8 cellular contexts compared by ENCODE assay signal in genomic region chr16:1413684-1414531, GRCh38. TPM values are rescaled to one million over a fixed set of nuclear protein-coding genes. Genes with fewer than 3 reads are reported as not detected.
DNase-seq lines count a peak whose midpoint lies in the region; ATAC-seq and TF ChIP-seq lines count a peak whose summit lies in the region.

No MANE protein-coding gene starts in this region.

- peak; percentile 39 for ATAC-seq in HG03521 (IDR thresholded peaks at IDR 0.05; ENCODE audit: unreplicated experiment)
- ATAC-seq in RWPE2 (ENCODE audit: low read depth): peak; percentile 65
- ATAC-seq in Right ventricle myocardium superior (ENCODE audit: poor library complexity): peak; percentile 38
- peak; percentile 55 to 71 (median 66) for ATAC-seq in psoas muscle

- H3K4me3 ChIP-seq in RWPE2 (ENCODE audit: severe bottlenecking) (peak overlapping the region; percentile 100), psoas muscle (peak overlapping the region; percentile 92)

- H3K27me3 ChIP-seq in RWPE2 (ENCODE audit: insufficient read depth, poor library complexity, severe bottlenecking) (no peaks in the 10 kb centered on the region), psoas muscle (ENCODE audit: insufficient read depth in 3 of 3, low read length in 2 of 3) (no peaks in the 10 kb centered on the region)

- H3K36me3 Mint-ChIP-seq in activated naive CD4-positive, alpha-beta T cell treated with anti-CD3 and anti-CD28 coated beads for 36 hours (ENCODE audit: low read depth): peaks cover 3% of the 10 kb centered on the region

- H3K4me1 ChIP-seq in RWPE2 (ENCODE audit: insufficient read depth, poor library complexity, severe bottlenecking): no peaks in the 10 kb centered on the region
- peaks cover 12% of the 10 kb centered on the region for H3K4me1 ChIP-seq in psoas muscle

- H3K27ac Mint-ChIP-seq in activated naive CD4-positive, alpha-beta T cell treated with anti-CD3 and anti-CD28 coated beads for 36 hours: peak overlapping the region; percentile 86

- no peaks in the 10 kb centered on the region for H3K9me3 ChIP-seq in RWPE2 (ENCODE audit: severe bottlenecking)
- H3K9me3 ChIP-seq in psoas muscle: no peaks in the 10 kb centered on the region

- TF ChIP-seq CTCF in RWPE2 (IDR thresholded peaks at IDR 0.05; ENCODE audit: poor library complexity, severe bottlenecking) (peak; percentile 75), psoas muscle (IDR thresholded peaks at IDR 0.05) (peak; percentile 58)

- intact Hi-C loops in activated naive CD4-positive, alpha-beta T cell treated with anti-CD3 and anti-CD28 coated beads for 36 hours (cut with micrococcal nuclease): loop anchor here (1.0 to 5.0 kb wide), 3 partner anchors 7 to 51 kb away; no protein-coding TSS in a partner anchor
- intact Hi-C loops in Right ventricle myocardium superior (cut with DNase I) (no loop called here), psoas muscle (cut with DNase I) (loop anchor here in 1 of 2 donors (5.0 kb wide), 1 partner anchor 37 kb away; no protein-coding TSS in a partner anchor)

- 3 to 4% (median 3%) methylated on average over 73 to 85 of the region's 85 CpGs for WGBS in psoas muscle, 3 donors

- peak overlapping the region; percentile 84 for H3K4me3 Mint-ChIP-seq in activated naive CD4-positive, alpha-beta T cell treated with anti-CD3 and anti-CD28 coated beads for 36 hours

- peak; percentile 17 to 40 for DNase-seq in NCI-H2081 (lab: John Stamatoyannopoulos, UW)
- no peak for DNase-seq in NCI-H2081 treated with DMSO at 0.1 percent for 48 hours (lab: John Stamatoyannopoulos, UW)
- DNase-seq in RWPE2 (ENCODE audit: low spot score): peak; percentile 74
- peak; percentile 79 for DNase-seq in activated naive CD4-positive, alpha-beta T cell treated with anti-CD3 and anti-CD28 coated beads for 36 hours
- peak; percentile 75 for DNase-seq in Right ventricle myocardium superior
- DNase-seq in psoas muscle: peak; percentile 60 to 77
- no peak for DNase-seq in amniotic stem cell (lab: John Stamatoyannopoulos, UW)

- no peaks in the 10 kb centered on the region for H3K27me3 Mint-ChIP-seq in activated naive CD4-positive, alpha-beta T cell treated with anti-CD3 and anti-CD28 coated beads for 36 hours (ENCODE audit: low read depth)

- H3K27ac ChIP-seq in RWPE2 (ENCODE audit: poor library complexity, severe bottlenecking): peak overlapping the region; percentile 55
- peak overlapping the region; percentile 80 for H3K27ac ChIP-seq in psoas muscle

- CTCF ChIA-PET in activated naive CD4-positive, alpha-beta T cell treated with anti-CD3 and anti-CD28 coated beads for 36 hours (lab: Charles Lee): interaction anchor here (1.1 kb wide), 1 partner anchor 113 kb away, joined by 3 read pairs; no protein-coding TSS in a partner anchor

- no peaks in the 10 kb centered on the region for H3K36me3 ChIP-seq in RWPE2 (ENCODE audit: low read depth)
- H3K36me3 ChIP-seq in psoas muscle (ENCODE audit: insufficient read depth in 1 of 2, low read depth in 1 of 2): peaks cover 0 to 12% of the 10 kb centered on the region in 2 donors

- H3K4me1 Mint-ChIP-seq in activated naive CD4-positive, alpha-beta T cell treated with anti-CD3 and anti-CD28 coated beads for 36 hours (ENCODE audit: low read depth): peaks cover 33% of the 10 kb centered on the region

- H3K9me3 Mint-ChIP-seq in activated naive CD4-positive, alpha-beta T cell treated with anti-CD3 and anti-CD28 coated beads for 36 hours: no peaks in the 10 kb centered on the region

RNA-seq across cellular contexts. Expression of gene UNKL, which starts 0.6 kb away (rescaled TPM):
- 10 to 100 TPM; 35.9 to 38.4 TPM for total RNA-seq in activated naive CD4-positive, alpha-beta T cell treated with anti-CD3 and anti-CD28 coated beads for 36 hours
- total RNA-seq in Right ventricle myocardium superior (13.6 TPM), psoas muscle (10 to 100 TPM; 21.9 to 41.0 (median 34.2) TPM)
- 10 to 100 TPM; 17.3 to 58.7 (median 19.2) TPM for polyA plus RNA-seq in psoas muscle

RNA-seq across cellular contexts. Expression of gene UQCC4, which starts 6.6 kb away (rescaled TPM):
- 10 to 100 TPM; 11.2 to 12.2 TPM for total RNA-seq in activated naive CD4-positive, alpha-beta T cell treated with anti-CD3 and anti-CD28 coated beads for 36 hours
- total RNA-seq in Right ventricle myocardium superior (14.7 TPM), psoas muscle (10 to 100 TPM; 11.7 to 22.8 (median 19.4) TPM)
- 10 to 100 TPM; 27.1 to 66.5 (median 63.7) TPM for polyA plus RNA-seq in psoas muscle

RNA-seq across cellular contexts. Expression of gene PERCC1, which starts 17.0 kb away (rescaled TPM):
- total RNA-seq in activated naive CD4-positive, alpha-beta T cell treated with anti-CD3 and anti-CD28 coated beads for 36 hours: under 1 TPM in 1 of 2 experiments, not detected in 1; 0.31 TPM
- total RNA-seq in Right ventricle myocardium superior (0.32 TPM), psoas muscle (not detected)
- under 1 TPM in 1 of 3 donors, not detected in 2; 0.08 TPM for polyA plus RNA-seq in psoas muscle

RNA-seq across cellular contexts. Expression of gene CCDC154, which starts 30.4 kb away (rescaled TPM):
- 1 to 10 TPM in 1 of 2 experiments, under 1 TPM in 1; 0.74 to 1.8 TPM for total RNA-seq in activated naive CD4-positive, alpha-beta T cell treated with anti-CD3 and anti-CD28 coated beads for 36 hours
- total RNA-seq in Right ventricle myocardium superior (0.81 TPM), psoas muscle (1 to 10 TPM in 1 of 4 donors, under 1 TPM in 3; 0.27 to 1.5 (median 0.55) TPM)
- polyA plus RNA-seq in psoas muscle: under 1 TPM in 2 of 3 donors, not detected in 1; 0.21 to 0.38 TPM

Comparison
In these comparisons a context has a peak if more than half of its experiments do, and no peak if none do; other contexts are left out.
1. DNase-seq: peak in NCI-H2081 (2 of 2), RWPE2 (single experiment), activated naive CD4-positive, alpha-beta T cell treated with anti-CD3 and anti-CD28 coated beads for 36 hours (single experiment), Right ventricle myocardium superior (single experiment) and psoas muscle (2 of 2); none in NCI-H2081 treated with DMSO at 0.1 percent for 48 hours (single experiment) and amniotic stem cell (single experiment).
2. Peak in every context shown above with its lines, with median percentiles within 50 percentile points of each other: ATAC-seq.